ENCODE assay signal across 9 cellular contexts in the genomic region with DNA sequence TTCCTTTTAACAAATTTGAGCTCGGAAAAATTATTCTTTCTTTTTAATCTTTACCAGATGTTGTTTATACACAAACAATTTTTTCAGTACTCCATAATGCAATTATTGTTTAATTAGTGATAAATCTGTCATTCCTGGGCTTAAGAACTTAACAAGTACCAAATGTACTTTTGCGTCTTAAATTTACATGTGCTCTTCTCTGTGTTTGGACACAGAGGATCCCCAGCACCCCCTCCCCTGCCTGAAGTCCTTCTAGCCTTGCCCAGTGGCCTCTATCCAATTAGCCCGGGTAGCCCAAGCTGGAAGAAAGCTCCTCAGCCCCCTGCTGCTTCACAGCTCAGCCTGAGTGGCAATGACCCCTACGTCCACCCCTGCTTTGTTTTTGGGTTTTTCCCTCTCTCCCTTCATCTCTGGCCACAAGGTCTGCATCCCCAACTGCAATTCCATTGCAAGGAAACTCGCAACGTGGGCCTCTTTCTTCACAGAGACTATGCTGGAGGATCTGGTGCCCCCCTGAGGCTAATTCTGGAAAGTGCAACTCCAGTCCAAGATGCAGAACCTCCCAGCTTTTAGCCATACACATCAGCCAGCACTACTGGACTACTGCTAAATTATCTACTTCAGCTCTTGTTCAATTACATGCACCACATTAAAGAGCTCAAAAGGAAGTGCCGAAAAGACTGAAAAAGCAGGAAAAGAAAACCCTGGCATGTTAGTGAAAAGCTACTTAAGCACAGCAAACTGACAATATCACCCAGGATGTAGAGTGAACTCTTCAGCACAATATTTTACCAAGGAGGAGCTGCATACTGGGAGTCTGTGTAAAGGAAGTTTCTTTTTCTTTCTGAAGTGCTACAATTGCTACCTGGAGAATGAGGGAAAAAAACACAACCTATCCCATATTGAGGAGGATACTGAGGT.
DNase-seq lines count a peak whose midpoint lies in the region; ATAC-seq, FAIRE-seq and TF ChIP-seq lines count a peak whose summit lies in the region.
"Had no signal": no experiment of that assay in that cellular context is flagged by ENCODE, and none has a peak within 500 bp of the region (broad histone marks: within the 10 kb centered on the region; RNA-seq: fewer than 3 reads in every experiment).

No MANE protein-coding gene starts in this region.

- no peak overlapping the region for H3K27ac Mint-ChIP-seq in astrocyte (ENCODE audit: unreplicated experiment)

- no peaks in the 10 kb centered on the region for H3K79me2 ChIP-seq in astrocyte (ENCODE audit: insufficient read depth, low read length)

- H3K4me2 ChIP-seq in astrocyte (ENCODE audit: low read length): no peak overlapping the region

- H3K4me1 Mint-ChIP-seq in astrocyte (ENCODE audit: low read depth, unreplicated experiment): peaks cover 18% of the 10 kb centered on the region

- H3K4me1 ChIP-seq in astrocyte (ENCODE audit: insufficient read depth, low read length): no peaks in the 10 kb centered on the region
- H3K4me1 ChIP-seq in gastrocnemius medialis: peaks cover 8 to 19% of the 10 kb centered on the region in 2 donors

- peak overlapping the region; percentile 28 for H2AFZ ChIP-seq in astrocyte (ENCODE audit: low read depth, low read length)

- TF ChIP-seq POLR2A in gastrocnemius medialis (IDR thresholded peaks at IDR 0.05): no peak

- peak overlapping the region; percentile 60 for H3K4me3 Mint-ChIP-seq in astrocyte (ENCODE audit: unreplicated experiment)

- H3K27me3 ChIP-seq in astrocyte (ENCODE audit: insufficient read depth, low read length): no peaks in the 10 kb centered on the region
- H3K27me3 ChIP-seq in gastrocnemius medialis: no peaks in the 10 kb centered on the region

- H3K9me3 ChIP-seq in astrocyte (ENCODE audit: insufficient read depth, low read depth, low read length): no peaks in the 10 kb centered on the region
- H3K9me3 ChIP-seq in gastrocnemius medialis: no peaks in the 10 kb centered on the region

- TF ChIP-seq CTCF in astrocyte (IDR thresholded peaks at IDR 0.05; ENCODE audit: insufficient read depth, low read depth, low read length) (peak; percentile 84), gastrocnemius medialis (IDR thresholded peaks at IDR 0.05 in 4 of 5, conservative IDR thresholded peaks at IDR 0.05 in 1 of 5) (peak; percentile 63 to 90 (median 77))

- no peaks in the 10 kb centered on the region for H3K9me3 Mint-ChIP-seq in astrocyte (ENCODE audit: unreplicated experiment)

- in situ Hi-C loops in gastrocnemius medialis (cut with MboI; ENCODE audit: low sequenced_read_pairs in 4 of 4): loop anchor here in 1 of 4 donors (10.0 kb wide), 1 partner anchor 356 kb away; no protein-coding TSS in a partner anchor

- no peak overlapping the region for H3K9ac ChIP-seq in astrocyte (ENCODE audit: low read length)

- intact Hi-C loops in gastrocnemius medialis (cut with DNase I; ENCODE audit: low total_unique reads): loop anchor here (1.0 kb wide), 2 partner anchors 348 to 450 kb away; no protein-coding TSS in a partner anchor

- FAIRE-seq in astrocyte (lab: Jason Lieb, UNC): no peak
- FAIRE-seq: colon had no signal

- no peak overlapping the region for H3K27ac ChIP-seq in astrocyte (ENCODE audit: low read depth, low read length)
- H3K27ac ChIP-seq in gastrocnemius medialis: no peak overlapping the region

- H3K27me3 Mint-ChIP-seq in astrocyte (ENCODE audit: low read depth, unreplicated experiment): no peaks in the 10 kb centered on the region

- DNase-seq in GDM1 (lab: John Stamatoyannopoulos, UW) (peak; percentile 37), NAMALWA (ENCODE audit: low spot score) (peak; percentile 72), T follicular helper cell (ENCODE audit: low read depth) (peak; percentile 22), astrocyte (ENCODE audit: low read depth) (peak; percentile 29), hypothalamus (lab: John Stamatoyannopoulos, UW) (peak in 41 of 51 donors; percentile 8 to 79 (median 51)), gastrocnemius medialis (peak; percentile 34 to 64)

- no peaks in the 10 kb centered on the region for H3K36me3 Mint-ChIP-seq in astrocyte (ENCODE audit: low read depth, unreplicated experiment)

- ATAC-seq in gastrocnemius medialis (peak; percentile 59 to 63), GM21619 (IDR thresholded peaks at IDR 0.05; ENCODE audit: unreplicated experiment) (no peak), GM21723 (IDR thresholded peaks at IDR 0.05; ENCODE audit: unreplicated experiment) (no peak)

- H3K4me3 ChIP-seq in astrocyte (ENCODE audit: insufficient read depth, low read depth, low read length) (no peak overlapping the region), gastrocnemius medialis (no peak overlapping the region)

- H3K36me3 ChIP-seq in astrocyte (ENCODE audit: insufficient read depth, low read length) (no peaks in the 10 kb centered on the region), gastrocnemius medialis (no peaks in the 10 kb centered on the region)

- H4K20me1 ChIP-seq in astrocyte (ENCODE audit: insufficient read depth, low read length): no peaks in the 10 kb centered on the region

Comparison
In these comparisons a context has a peak if more than half of its experiments do, and no peak if none do; other contexts are left out.
1. DNase-seq: peak in every context shown above with its lines; median percentile 72 in NAMALWA; 51 in hypothalamus; 49 in gastrocnemius medialis; 37 in GDM1; 29 in astrocyte; 22 in T follicular helper cell.
2. ATAC-seq: peak in gastrocnemius medialis (2 of 2); none in GM21619 (single experiment) and GM21723 (single experiment).